Comparison of ENCODE assay signal across 8 cellular contexts in the genomic region with DNA sequence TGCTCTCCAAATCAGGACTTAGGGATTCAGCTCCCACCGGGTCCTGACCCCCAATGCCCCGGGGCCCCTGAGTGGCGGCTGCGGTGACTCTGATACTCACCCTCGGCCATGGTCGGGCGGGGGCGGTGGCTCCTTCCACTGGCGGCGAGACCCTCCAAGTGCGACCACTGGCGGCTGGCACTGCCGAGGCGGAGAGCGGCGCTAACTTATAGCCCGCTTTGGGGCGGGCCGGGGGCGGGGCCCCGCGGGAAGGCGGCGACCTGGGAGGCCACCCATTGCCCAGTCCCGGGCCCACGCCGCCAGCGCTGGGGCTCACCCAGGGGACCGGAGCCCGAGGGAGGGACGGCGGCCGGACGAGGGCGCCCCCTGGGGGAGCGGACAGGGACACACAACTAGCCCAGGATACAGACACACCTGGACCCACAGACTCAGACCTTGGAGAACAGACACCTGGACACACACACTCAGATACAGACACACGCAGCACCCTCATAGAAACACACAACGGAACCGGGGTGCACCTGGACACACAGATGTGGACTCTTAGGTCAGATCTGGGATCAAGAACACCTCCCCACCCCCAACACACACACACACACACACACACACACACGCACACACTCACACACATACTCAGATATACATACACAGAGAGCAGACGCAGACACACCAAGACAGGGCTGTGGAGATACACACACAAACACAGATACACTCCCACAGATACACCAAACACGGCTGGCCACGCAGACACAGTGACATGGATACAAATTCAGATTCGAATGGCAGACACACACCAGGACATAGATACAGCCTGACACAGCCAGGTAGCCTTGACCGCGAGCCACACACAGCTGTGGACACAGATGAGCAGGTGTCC. TPM values are rescaled to one million over a fixed set of nuclear protein-coding genes. Genes with fewer than 3 reads are reported as not detected.
DNase-seq lines count a peak whose midpoint lies in the region; ATAC-seq, FAIRE-seq and TF ChIP-seq lines count a peak whose summit lies in the region.

A gene (minus strand): TSS at position 182 of the 877 bp plus-strand sequence. CDS start 72 bp downstream, at position 110.

- H3K4me3 ChIP-seq in CD8-positive, alpha-beta memory T cell (ENCODE audit: low read length), result no peak within 1 kb of the TSS
- H3K4me3 ChIP-seq in Loucy (ENCODE audit: low read length, poor library complexity, severe bottlenecking) (no peak within 1 kb of the TSS), keratinocyte (ENCODE audit: control insufficient read depth in 2 of 3, extremely low read depth in 1 of 3, insufficient read depth in 2 of 3, low read depth in 1 of 3, low read length in 3 of 3) (peak within 1 kb of the TSS; percentile 17 to 36 (median 20))

- FAIRE-seq in keratinocyte (lab: Jason Lieb, UNC), result no peak

- no peaks in the 10 kb centered on the region for H3K9me1 ChIP-seq in keratinocyte (ENCODE audit: control insufficient read depth, extremely low read depth, insufficient read depth, low read length)

- peaks cover 9 to 25% of the 10 kb centered on the region in 2 donors for H3K27me3 Mint-ChIP-seq in CD8-positive, alpha-beta memory T cell

- H3K9ac ChIP-seq in Loucy (ENCODE audit: low read depth, low read length, poor library complexity, severe bottlenecking) (no peak within 1 kb of the TSS), keratinocyte (ENCODE audit: control insufficient read depth, extremely low read depth, insufficient read depth, low read length) (peak within 1 kb of the TSS; percentile 19)

- POLR2A ChIA-PET in CD8-positive, alpha-beta memory T cell (lab: Charles Lee), result no interaction called here

- H3K27ac Mint-ChIP-seq in CD8-positive, alpha-beta memory T cell, result peak within 1 kb of the TSS in 3 of 8 donors; percentile 33 to 63 (median 52)

- CTCF ChIA-PET in CD8-positive, alpha-beta memory T cell (lab: Charles Lee), result interaction anchor here (2.6 kb wide), 1 partner anchor 108 kb away, joined by 8 read pairs; no protein-coding TSS in a partner anchor

- peak in 4 of 5 donors; percentile 5 to 35 (median 24) for DNase-seq in CD8-positive, alpha-beta memory T cell
- DNase-seq in T1000 (lab: John Stamatoyannopoulos, UW), result peak; percentile 7
- DNase-seq in central memory CD4-positive, alpha-beta T cell, result peak; percentile 10
- DNase-seq in keratinocyte (ENCODE audit: low read depth, low spot score), result no peak
- DNase-seq in stimulated activated CD4-positive, alpha-beta T cell treated with anti-CD3 and anti-CD28 coated beads, Interleukin-1b, Interleukin-23, amount 100 ng/mL, for 4 hours (ENCODE audit: low read depth in 2 of 2), result peak; percentile 8 to 33
- DNase-seq in NK-92 treated with Interleukin-12 subunit alpha and Interleukin-12 subunit beta, amount 100 ng/mL, for 24 hours (lab: John Stamatoyannopoulos, UW), result no peak

- no peaks in the 10 kb centered on the region for H3K9me2 ChIP-seq in Loucy (replicated peaks; ENCODE audit: low read depth, low read length)

- H3K4me2 ChIP-seq in Loucy (ENCODE audit: low read depth, low read length, poor library complexity, severe bottlenecking) (no peak within 1 kb of the TSS), keratinocyte (ENCODE audit: control insufficient read depth, extremely low read depth, insufficient read depth, low read depth, low read length) (peak within 1 kb of the TSS; percentile 69)

- H3K36me3 ChIP-seq in CD8-positive, alpha-beta memory T cell (ENCODE audit: insufficient read depth, low read length), result no peaks in the 10 kb centered on the region
- H3K36me3 ChIP-seq in Loucy (ENCODE audit: insufficient read depth, low read length) (no peaks in the 10 kb centered on the region), keratinocyte (ENCODE audit: control insufficient read depth in 2 of 2, extremely low read depth in 1 of 2, insufficient read depth in 2 of 2, low read length in 2 of 2) (no peaks in the 10 kb centered on the region)

- H3K4me3 Mint-ChIP-seq in CD8-positive, alpha-beta memory T cell, result peak within 1 kb of the TSS in 3 of 7 donors; percentile 28 to 40 (median 31)

- TF ChIP-seq CTCF in Loucy (conservative IDR thresholded peaks at IDR 0.05; ENCODE audit: low read length) (peak; percentile 72), keratinocyte (optimal IDR thresholded peaks at IDR 0.05 in 1 of 3, IDR thresholded peaks at IDR 0.05 in 1 of 3, conservative IDR thresholded peaks at IDR 0.05 in 1 of 3; ENCODE audit: extremely low read depth in 1 of 3, insufficient read depth in 2 of 3, low read length in 3 of 3) (peak; percentile 67 to 85 (median 79))

- no peaks in the 10 kb centered on the region for H3K27me3 ChIP-seq in CD8-positive, alpha-beta memory T cell (ENCODE audit: insufficient read depth, low read length, poor library complexity, severe bottlenecking)
- no peaks in the 10 kb centered on the region for H3K27me3 ChIP-seq in Loucy (ENCODE audit: insufficient read depth, low read length, poor library complexity, severe bottlenecking)
- no peaks in the 10 kb centered on the region for H3K27me3 ChIP-seq in keratinocyte (ENCODE audit: control insufficient read depth, extremely low read depth, insufficient read depth, low read length)

- H3K9me3 ChIP-seq in CD8-positive, alpha-beta memory T cell (ENCODE audit: low read length), result no peaks in the 10 kb centered on the region
- H3K9me3 ChIP-seq in Loucy (ENCODE audit: insufficient read depth, low read depth, low read length), result no peaks in the 10 kb centered on the region
- no peaks in the 10 kb centered on the region for H3K9me3 ChIP-seq in keratinocyte (ENCODE audit: control insufficient read depth, low read depth, low read length)

- dilution Hi-C loops in keratinocyte (cut with MboI; ENCODE audit: extremely low pct_ligation_motif_present, low sequenced_read_pairs), result no loop called here

- H3K9me3 Mint-ChIP-seq in CD8-positive, alpha-beta memory T cell, result no peaks in the 10 kb centered on the region

- peaks cover 0 to 3% (median 0%) of the 10 kb centered on the region in 3 donors for H3K36me3 Mint-ChIP-seq in CD8-positive, alpha-beta memory T cell

- peaks cover 1 to 12% (median 6%) of the 10 kb centered on the region in 3 donors for H3K4me1 Mint-ChIP-seq in CD8-positive, alpha-beta memory T cell

- peak; percentile 74 for ATAC-seq in GM21390 (IDR thresholded peaks at IDR 0.05; ENCODE audit: unreplicated experiment)

- H3F3A ChIP-seq in Loucy (ENCODE audit: low read depth), result no peaks in the 10 kb centered on the region

- H3K27ac ChIP-seq in CD8-positive, alpha-beta memory T cell (ENCODE audit: low read depth, low read length), result no peak within 1 kb of the TSS
- no peak within 1 kb of the TSS for H3K27ac ChIP-seq in keratinocyte (ENCODE audit: control insufficient read depth, insufficient read depth, low read length)

- H2AFZ ChIP-seq in Loucy (ENCODE audit: low read length) (no peak within 1 kb of the TSS), keratinocyte (ENCODE audit: control insufficient read depth, low read length) (peak within 1 kb of the TSS; percentile 17)

- H4K20me1 ChIP-seq in Loucy (ENCODE audit: insufficient read depth, low read length, poor library complexity, severe bottlenecking) (no peaks in the 10 kb centered on the region), keratinocyte (ENCODE audit: control insufficient read depth, extremely low read depth, insufficient read depth, low read length) (no peaks in the 10 kb centered on the region)

- H3K79me2 ChIP-seq in Loucy (ENCODE audit: insufficient read depth, low read length) (no peaks in the 10 kb centered on the region), keratinocyte (ENCODE audit: control insufficient read depth, insufficient read depth, low read length) (no peaks in the 10 kb centered on the region)

- no peaks in the 10 kb centered on the region for H3K4me1 ChIP-seq in CD8-positive, alpha-beta memory T cell (ENCODE audit: insufficient read depth, low read length)
- no peaks in the 10 kb centered on the region for H3K4me1 ChIP-seq in Loucy (ENCODE audit: insufficient read depth, low read length, poor library complexity, severe bottlenecking)
- peaks cover 42% of the 10 kb centered on the region for H3K4me1 ChIP-seq in keratinocyte (ENCODE audit: control insufficient read depth, extremely low read depth, insufficient read depth, low read length)

RNA-seq across cellular contexts. Expression of the gene that starts here (rescaled TPM):
- not detected for total RNA-seq in CD8-positive, alpha-beta memory T cell
- polyA plus RNA-seq in CD8-positive, alpha-beta memory T cell, result not detected
- 18.4 to 50.3 TPM (median 18.7 TPM) in 3 replicates for polyA plus RNA-seq in keratinocyte
- 0.86 TPM for polyA plus RNA-seq in keratinocyte (2011; ENCODE audit: low read depth)
- polyA plus RNA-seq in keratinocyte (2011; cell fraction: cytosol; rRNA removed), result 16.2 and 22.6 TPM in 2 replicates
- polyA plus RNA-seq in keratinocyte (2011; cell fraction: nucleus; rRNA removed), result 30.9 and 32.5 TPM in 2 replicates
- polyA plus RNA-seq in keratinocyte (2012; ENCODE audit: low replicate concordance), result 0.38 and 57.9 TPM in 2 replicates
- 27.4 to 122 TPM (median 29.7 TPM) in 3 replicates for polyA minus RNA-seq in keratinocyte
- polyA minus RNA-seq in keratinocyte (2011; cell fraction: cytosol; rRNA and poly(A)+ RNA removed), result 50.3 TPM
- polyA minus RNA-seq in keratinocyte (2011; cell fraction: nucleus; rRNA and poly(A)+ RNA removed), result 29.2 and 30.7 TPM in 2 replicates

Comparison
In these comparisons a context has a peak if more than half of its experiments do, and no peak if none do; other contexts are left out.
1. Peak in DNase-seq in CD8-positive, alpha-beta memory T cell; RNA of the gene not detected or under 1 TPM.
2. DNase-seq: peak in T1000 (single experiment), central memory CD4-positive, alpha-beta T cell (single experiment) and stimulated activated CD4-positive, alpha-beta T cell treated with anti-CD3 and anti-CD28 coated beads, Interleukin-1b, Interleukin-23, amount 100 ng/mL, for 4 hours (2 of 2); none in keratinocyte (single experiment) and NK-92 treated with Interleukin-12 subunit alpha and Interleukin-12 subunit beta, amount 100 ng/mL, for 24 hours (single experiment).
3. H3K4me3 ChIP-seq: peak in keratinocyte (3 of 3); none in CD8-positive, alpha-beta memory T cell (single experiment) and Loucy (single experiment).